9 cellular contexts compared by ENCODE assay signal in genomic region chr5:142982821-142983200, GRCh38.
DNase-seq lines count a peak whose midpoint lies in the region; ATAC-seq and TF ChIP-seq lines count a peak whose summit lies in the region.
"Had no signal": no experiment of that assay in that cellular context is flagged by ENCODE, and none has a peak within 500 bp of the region (broad histone marks: within the 10 kb centered on the region; RNA-seq: fewer than 3 reads in every experiment).

No MANE protein-coding gene starts in this region.

- peaks cover 31% of the 10 kb centered on the region for H3K4me1 Mint-ChIP-seq in activated CD4-positive, alpha-beta T cell treated with anti-CD3 and anti-CD28 coated beads for 36 hours
- peaks cover 37% of the 10 kb centered on the region for H3K4me1 Mint-ChIP-seq in type B pancreatic cell (ENCODE audit: unreplicated experiment)

- H3K27ac Mint-ChIP-seq in activated CD4-positive, alpha-beta T cell treated with anti-CD3 and anti-CD28 coated beads for 36 hours: no peak overlapping the region
- H3K27ac Mint-ChIP-seq in type B pancreatic cell: no peak overlapping the region
- H3K27ac Mint-ChIP-seq: activated T-helper 17 cell treated with anti-CD3 and anti-CD28 coated beads, Interleukin-2, amount 50 U/mL, for 72 hours had no signal

- H3K27ac ChIP-seq in angular gyrus (ENCODE audit: low read depth, low read length): peak overlapping the region; percentile 80

- H3K27me3 Mint-ChIP-seq in activated CD4-positive, alpha-beta T cell treated with anti-CD3 and anti-CD28 coated beads for 36 hours: no peaks in the 10 kb centered on the region
- H3K27me3 Mint-ChIP-seq in type B pancreatic cell: no peaks in the 10 kb centered on the region
- H3K27me3 Mint-ChIP-seq: activated T-helper 17 cell treated with anti-CD3 and anti-CD28 coated beads, Interleukin-2, amount 50 U/mL, for 72 hours had no signal

- peaks cover 6% of the 10 kb centered on the region for H3K9me3 Mint-ChIP-seq in activated CD4-positive, alpha-beta T cell treated with anti-CD3 and anti-CD28 coated beads for 36 hours (ENCODE audit: low read depth)
- H3K9me3 Mint-ChIP-seq in type B pancreatic cell: no peaks in the 10 kb centered on the region
- H3K9me3 Mint-ChIP-seq: activated T-helper 17 cell treated with anti-CD3 and anti-CD28 coated beads, Interleukin-2, amount 50 U/mL, for 72 hours had no signal

- peak; percentile 44 for ATAC-seq in activated CD4-positive, alpha-beta T cell treated with anti-CD3 and anti-CD28 coated beads for 36 hours
- ATAC-seq in HG03354 (IDR thresholded peaks at IDR 0.05; ENCODE audit: poor library complexity, severe bottlenecking, unreplicated experiment): no peak
- ATAC-seq in HG03442 (IDR thresholded peaks at IDR 0.05; ENCODE audit: unreplicated experiment): no peak
- ATAC-seq: activated T-helper 17 cell treated with anti-CD3 and anti-CD28 coated beads, Interleukin-2, amount 50 U/mL, for 72 hours had no signal

- POLR2A ChIA-PET in activated CD4-positive, alpha-beta T cell treated with anti-CD3 and anti-CD28 coated beads for 36 hours (lab: Charles Lee): no interaction called here

- no peak overlapping the region for H3K4me3 Mint-ChIP-seq in activated CD4-positive, alpha-beta T cell treated with anti-CD3 and anti-CD28 coated beads for 36 hours
- H3K4me3 Mint-ChIP-seq in type B pancreatic cell: no peak overlapping the region
- H3K4me3 Mint-ChIP-seq: activated T-helper 17 cell treated with anti-CD3 and anti-CD28 coated beads, Interleukin-2, amount 50 U/mL, for 72 hours had no signal

- H3K36me3 ChIP-seq in kidney epithelial cell (ENCODE audit: control insufficient read depth, insufficient read depth, low read length): no peaks in the 10 kb centered on the region

- TF ChIP-seq CTCF in kidney epithelial cell (IDR thresholded peaks at IDR 0.05; ENCODE audit: insufficient read depth, low read length, poor library complexity, severe bottlenecking): peak; percentile 36
- peak; percentile 30 for TF ChIP-seq CTCF in type B pancreatic cell (conservative IDR thresholded peaks at IDR 0.05)

- H3K27me3 ChIP-seq in kidney epithelial cell (ENCODE audit: control insufficient read depth, insufficient read depth, low read length): no peaks in the 10 kb centered on the region

- intact Hi-C loops in activated CD4-positive, alpha-beta T cell treated with anti-CD3 and anti-CD28 coated beads for 36 hours (cut with DNase I, micrococcal nuclease): no loop called here

- peaks cover 7% of the 10 kb centered on the region for H3K36me3 Mint-ChIP-seq in activated CD4-positive, alpha-beta T cell treated with anti-CD3 and anti-CD28 coated beads for 36 hours (ENCODE audit: low read depth)
- no peaks in the 10 kb centered on the region for H3K36me3 Mint-ChIP-seq in type B pancreatic cell

- DNase-seq in activated CD4-positive, alpha-beta T cell treated with anti-CD3 and anti-CD28 coated beads for 36 hours: peak; percentile 40
- no peak for DNase-seq in activated CD4-positive, alpha-beta T cell treated with anti-CD3 and anti-CD28 coated beads for 48 hours
- DNase-seq in kidney epithelial cell (ENCODE audit: low read depth) (no peak), type B pancreatic cell (ENCODE audit: extremely low spot score, unreplicated experiment) (no peak), NCI-H1694 treated with DMSO at 0.1 percent for 48 hours (lab: John Stamatoyannopoulos, UW) (no peak)

- H3K4me3 ChIP-seq in kidney epithelial cell (ENCODE audit: low read depth, low read length): no peak overlapping the region

- CTCF ChIA-PET in activated CD4-positive, alpha-beta T cell treated with anti-CD3 and anti-CD28 coated beads for 36 hours (lab: Charles Lee): interaction anchor here (0.6 kb wide), 2 partner anchors 682 to 830 kb away, joined by 3 read pairs; no protein-coding TSS in a partner anchor
